Comparison of ENCODE assay signal across 9 cellular contexts in genomic region chr1:226569879-226570547, GRCh38. TPM values are rescaled to one million over a fixed set of nuclear protein-coding genes. Genes with fewer than 3 reads are reported as not detected.
DNase-seq lines count a peak whose midpoint lies in the region; ATAC-seq and TF ChIP-seq lines count a peak whose summit lies in the region.
"Had no signal": no experiment of that assay in that cellular context is flagged by ENCODE, and none has a peak within 500 bp of the region (broad histone marks: within the 10 kb centered on the region; RNA-seq: fewer than 3 reads in every experiment).

No MANE protein-coding gene starts in this region.

- H3K4me1 ChIP-seq in NT2/D1 (ENCODE audit: insufficient read depth, insufficient read length) (peaks cover 10% of the 10 kb centered on the region), esophagus muscularis mucosa (peaks cover 13 to 71% (median 55%) of the 10 kb centered on the region in 4 donors)

- DNase-seq in natural killer cell (no peak), NT2/D1 (ENCODE audit: low read depth, low spot score) (peak; percentile 66), esophagus muscularis mucosa (ENCODE audit: extremely low spot score) (no peak), UCSD-AML1 (lab: John Stamatoyannopoulos, UW; ENCODE audit: unreplicated experiment) (no peak), C1 segment of cervical spinal cord (lab: John Stamatoyannopoulos, UW) (no peak), Right ventricle myocardium inferior (ENCODE audit: missing footprints) (no peak)
- DNase-seq in natural killer cell treated with Interleukin-12 subunit alpha and Interleukin-12 subunit beta and Interleukin-15 and Interleukin-18, amount 100 ng/mL, for 72 hours (ENCODE audit: low spot score) = no peak

- TF ChIP-seq POLR2A in esophagus muscularis mucosa (IDR thresholded peaks at IDR 0.05; ENCODE audit: low read depth) = no peak

- TF ChIP-seq EP300 in esophagus muscularis mucosa (IDR thresholded peaks at IDR 0.05) = no peak

- peaks cover 7 to 18% of the 10 kb centered on the region in 2 donors for H3K27me3 Mint-ChIP-seq in natural killer cell (ENCODE audit: low read depth in 2 of 2)
- H3K27me3 Mint-ChIP-seq in natural killer cell treated with Interleukin-12 subunit alpha and Interleukin-12 subunit beta and Interleukin-15 and Interleukin-18, amount 100 ng/mL, for 72 hours = peaks cover 8 to 18% of the 10 kb centered on the region in 2 donors

- ATAC-seq in natural killer cell (peak in 2 of 3 donors; percentile 59 to 70), HG02885 (IDR thresholded peaks at IDR 0.05; ENCODE audit: poor library complexity, unreplicated experiment) (no peak), Right ventricle myocardium inferior (no peak)
- ATAC-seq in natural killer cell treated with Interleukin-12 subunit alpha and Interleukin-12 subunit beta and Interleukin-15 and Interleukin-18, amount 100 ng/mL, for 72 hours = no peak

- peak overlapping the region; percentile 77 to 81 (median 78) for H3K27ac ChIP-seq in esophagus muscularis mucosa (replicated peaks in 1 of 4)
- H3K27ac ChIP-seq: neutrophil had no signal

- intact Hi-C loops in natural killer cell (cut with micrococcal nuclease) = no loop called here
- intact Hi-C loops in esophagus muscularis mucosa (cut with DNase I) = no loop called here
- intact Hi-C loops in Right ventricle myocardium inferior (cut with DNase I) = no loop called here

- H3K9me3 ChIP-seq in NT2/D1 (ENCODE audit: insufficient read depth, low read length) = no peaks in the 10 kb centered on the region
- no peaks in the 10 kb centered on the region for H3K9me3 ChIP-seq in esophagus muscularis mucosa
- H3K9me3 ChIP-seq: neutrophil had no signal

- H3K27ac Mint-ChIP-seq in natural killer cell = no peak overlapping the region
- no peak overlapping the region for H3K27ac Mint-ChIP-seq in natural killer cell treated with Interleukin-12 subunit alpha and Interleukin-12 subunit beta and Interleukin-15 and Interleukin-18, amount 100 ng/mL, for 72 hours

- no peak overlapping the region for H3K9ac ChIP-seq in NT2/D1 (ENCODE audit: insufficient read length, low read depth)

- no peaks in the 10 kb centered on the region for H3K9me3 Mint-ChIP-seq in natural killer cell
- no peaks in the 10 kb centered on the region for H3K9me3 Mint-ChIP-seq in natural killer cell treated with Interleukin-12 subunit alpha and Interleukin-12 subunit beta and Interleukin-15 and Interleukin-18, amount 100 ng/mL, for 72 hours

- no peaks in the 10 kb centered on the region for H3K36me3 ChIP-seq in NT2/D1 (ENCODE audit: insufficient read depth, insufficient read length, low read length)
- H3K36me3 ChIP-seq in esophagus muscularis mucosa = no peaks in the 10 kb centered on the region
- H3K36me3 ChIP-seq: neutrophil had no signal

- H3K4me3 Mint-ChIP-seq in natural killer cell = no peak overlapping the region
- H3K4me3 Mint-ChIP-seq in natural killer cell treated with Interleukin-12 subunit alpha and Interleukin-12 subunit beta and Interleukin-15 and Interleukin-18, amount 100 ng/mL, for 72 hours = no peak overlapping the region

- TF ChIP-seq CTCF in natural killer cell (IDR thresholded peaks at IDR 0.05) (no peak), esophagus muscularis mucosa (IDR thresholded peaks at IDR 0.05) (peak in 1 of 3 experiments; percentile 27)

- no peaks in the 10 kb centered on the region for H3K27me3 ChIP-seq in NT2/D1 (ENCODE audit: insufficient read depth, insufficient read length)
- H3K27me3 ChIP-seq in esophagus muscularis mucosa = no peaks in the 10 kb centered on the region

- H3K36me3 Mint-ChIP-seq in natural killer cell = no peaks in the 10 kb centered on the region
- no peaks in the 10 kb centered on the region for H3K36me3 Mint-ChIP-seq in natural killer cell treated with Interleukin-12 subunit alpha and Interleukin-12 subunit beta and Interleukin-15 and Interleukin-18, amount 100 ng/mL, for 72 hours

- no peaks in the 10 kb centered on the region for H3K4me1 Mint-ChIP-seq in natural killer cell
- H3K4me1 Mint-ChIP-seq in natural killer cell treated with Interleukin-12 subunit alpha and Interleukin-12 subunit beta and Interleukin-15 and Interleukin-18, amount 100 ng/mL, for 72 hours (ENCODE audit: low read depth in 2 of 2) = no peaks in the 10 kb centered on the region

- H3K4me3 ChIP-seq in NT2/D1 (ENCODE audit: insufficient read length, low read depth) (no peak overlapping the region), esophagus muscularis mucosa (no peak overlapping the region)

- WGBS in esophagus muscularis mucosa = 38% methylated on average over 4 of the region's 4 CpGs

RNA-seq across cellular contexts. Expression of gene STUM, which starts 21.4 kb away (rescaled TPM):
- total RNA-seq in natural killer cell = not detected
- total RNA-seq in natural killer cell treated with Interleukin-12 subunit alpha and Interleukin-12 subunit beta and Interleukin-15 and Interleukin-18, amount 100 ng/mL, for 72 hours = not detected
- 1 to 10 TPM; 3.1 to 7.6 (median 6.3) TPM for total RNA-seq in esophagus muscularis mucosa
- total RNA-seq in Right ventricle myocardium inferior = 1.4 TPM

Comparison
In these comparisons a context has a peak if more than half of its experiments do, and no peak if none do; other contexts are left out.
1. ATAC-seq: peak in natural killer cell (2 of 3); none in natural killer cell treated with Interleukin-12 subunit alpha and Interleukin-12 subunit beta and Interleukin-15 and Interleukin-18, amount 100 ng/mL, for 72 hours (0 of 2), HG02885 (single experiment) and Right ventricle myocardium inferior (single experiment).